Comparison of ENCODE assay signal across 9 cellular contexts in genomic region chr14:55077155-55077554, GRCh38. TPM values are rescaled to one million over a fixed set of nuclear protein-coding genes. Genes with fewer than 3 reads are reported as not detected.
DNase-seq lines count a peak whose midpoint lies in the region; ATAC-seq, FAIRE-seq and TF ChIP-seq lines count a peak whose summit lies in the region.
"Had no signal": no experiment of that assay in that cellular context is flagged by ENCODE, and none has a peak within 500 bp of the region (broad histone marks: within the 10 kb centered on the region; RNA-seq: fewer than 3 reads in every experiment).

No MANE protein-coding gene starts in this region.

- H3K9me3 Mint-ChIP-seq in nephron progenitor cell, result no peaks in the 10 kb centered on the region
- no peaks in the 10 kb centered on the region for H3K9me3 Mint-ChIP-seq in natural killer cell

- WGBS in body of pancreas, 2 donors, result 65 to 74% methylated on average over 5 of the region's 5 CpGs

- FAIRE-seq in GM12891 (lab: Jason Lieb, UNC), result peak; percentile 84

- no peaks in the 10 kb centered on the region for H3K4me1 ChIP-seq in body of pancreas
- H3K4me1 ChIP-seq in A673 (ENCODE audit: insufficient read depth, low read length, poor library complexity, severe bottlenecking), result peaks cover 22% of the 10 kb centered on the region

- H3K27me3 Mint-ChIP-seq in nephron progenitor cell (ENCODE audit: low read depth, poor library complexity), result peaks cover 3% of the 10 kb centered on the region
- H3K27me3 Mint-ChIP-seq in natural killer cell (ENCODE audit: low read depth in 2 of 2), result no peaks in the 10 kb centered on the region

- CTCF ChIA-PET in A673 (lab: Charles Lee), result no interaction called here

- H3K27ac ChIP-seq in body of pancreas, result peak overlapping the region; percentile 47 to 70 (median 59)
- H3K27ac ChIP-seq in A673 (ENCODE audit: low read depth, low read length, poor library complexity, severe bottlenecking), result no peak overlapping the region

- intact Hi-C loops in body of pancreas (cut with DNase I), result no loop called here
- intact Hi-C loops in natural killer cell (cut with micrococcal nuclease), result no loop called here
- intact Hi-C loops in A673 (cut with micrococcal nuclease; ENCODE audit: unreplicated experiment), result no loop called here

- H3K4me3 ChIP-seq in body of pancreas (no peak overlapping the region), A673 (ENCODE audit: low read depth, low read length, poor library complexity, severe bottlenecking) (no peak overlapping the region)

- TF ChIP-seq CTCF in body of pancreas (IDR thresholded peaks at IDR 0.05) (no peak), nephron progenitor cell (IDR thresholded peaks at IDR 0.05) (no peak), natural killer cell (IDR thresholded peaks at IDR 0.05) (no peak), A673 (conservative IDR thresholded peaks at IDR 0.05; ENCODE audit: low read depth, low read length) (no peak)

- ATAC-seq in HG03342 (IDR thresholded peaks at IDR 0.05; ENCODE audit: unreplicated experiment), result peak; percentile 38
- peak; percentile 49 for ATAC-seq in body of pancreas
- ATAC-seq in natural killer cell, result no peak

- H3K36me3 ChIP-seq in body of pancreas (replicated peaks in 1 of 2; ENCODE audit: insufficient read depth in 1 of 2, low read depth in 2 of 2) (no peaks in the 10 kb centered on the region), A673 (ENCODE audit: insufficient read depth, low read length, poor library complexity, severe bottlenecking) (no peaks in the 10 kb centered on the region)

- peak overlapping the region; percentile 29 for H3K27ac Mint-ChIP-seq in nephron progenitor cell
- H3K27ac Mint-ChIP-seq in natural killer cell, result no peak overlapping the region

- no peaks in the 10 kb centered on the region for H3K9me3 ChIP-seq in body of pancreas
- H3K9me3 ChIP-seq in A673 (ENCODE audit: low read depth, low read length, poor library complexity, severe bottlenecking), result no peaks in the 10 kb centered on the region

- POLR2A ChIA-PET in A673 (lab: Charles Lee; ENCODE audit: low non-redundant PET), result interaction anchor here (0.6 kb wide), 1 partner anchor 30 kb away, joined by 9 read pairs; no protein-coding TSS in a partner anchor

- H3K36me3 Mint-ChIP-seq in nephron progenitor cell (ENCODE audit: low read depth) (no peaks in the 10 kb centered on the region), natural killer cell (no peaks in the 10 kb centered on the region)

- DNase-seq in GM12891 (ENCODE audit: insufficient read length, low spot score), result no peak
- peak in 3 of 4 donors; percentile 19 to 20 (median 20) for DNase-seq in body of pancreas
- DNase-seq in nephron progenitor cell, result no peak
- DNase-seq in natural killer cell, result no peak
- DNase-seq in NCI-H2029 (lab: John Stamatoyannopoulos, UW), result no peak
- no peak for DNase-seq in NOMO-1 (lab: John Stamatoyannopoulos, UW; ENCODE audit: unreplicated experiment in 2 of 2)
- no peak for DNase-seq in A673 (ENCODE audit: low spot score)
- DNase-seq: NCI-H2227 treated with DMSO at 0.1 percent for 48 hours had no signal

- BruUV-seq in A673 (replicated peaks; lab: Mats Ljungman, UMichigan), result no TSS peak

- H3K4me1 Mint-ChIP-seq in nephron progenitor cell (peaks cover 29% of the 10 kb centered on the region), natural killer cell (peaks cover 12% of the 10 kb centered on the region in 2 donors)

- TF ChIP-seq POLR2A in GM12891 (IDR thresholded peaks at IDR 0.05; ENCODE audit: low read depth, low read length) (no peak), body of pancreas (IDR thresholded peaks at IDR 0.05) (no peak)

- H3K27me3 ChIP-seq in body of pancreas (no peaks in the 10 kb centered on the region), A673 (replicated peaks; ENCODE audit: insufficient read depth, low read depth, low read length, poor library complexity) (no peaks in the 10 kb centered on the region)

- no peak overlapping the region for H3K4me3 Mint-ChIP-seq in nephron progenitor cell
- no peak overlapping the region for H3K4me3 Mint-ChIP-seq in natural killer cell

TF ChIP-seq in GM12891, 5 proteins besides CTCF, POLR2A, EP300 and RAD21:
- TF ChIP-seq POU2F2 (IDR thresholded peaks at IDR 0.05; ENCODE audit: low read depth, low read length), result no peak
- no peak for TF ChIP-seq PAX5 (IDR thresholded peaks at IDR 0.05; ENCODE audit: insufficient read depth, low read length, severe bottlenecking)
- TF ChIP-seq POLR2AphosphoS5 (IDR thresholded peaks at IDR 0.05; ENCODE audit: low read depth, low read length), result no peak
- TF ChIP-seq TAF1 (IDR thresholded peaks at IDR 0.05; ENCODE audit: low read depth, low read length), result no peak
- no peak for TF ChIP-seq SPI1 (IDR thresholded peaks at IDR 0.05; ENCODE audit: low read depth, low read length)

RNA-seq across cellular contexts. Expression of gene MAPK1IP1L, which starts 25.7 kb away (rescaled TPM):
- polyA plus RNA-seq in GM12891 (2012; ENCODE audit: low read depth, missing spikeins), result 59.6 TPM
- total RNA-seq in body of pancreas (10 to 100 TPM in 1 of 2 donors, 1 to 10 TPM in 1; 7.9 to 13.2 TPM), natural killer cell (100 to 1,000 TPM; 119 to 140 (median 127) TPM), A673 (2021) (150 and 164 TPM in 2 replicates)

RNA-seq across cellular contexts. Expression of gene SOCS4, which starts 50.1 kb away (rescaled TPM):
- polyA plus RNA-seq in GM12891 (2012; ENCODE audit: low read depth, missing spikeins), result 7.3 TPM
- total RNA-seq in body of pancreas, result 1 to 10 TPM; 6.6 to 9.9 TPM
- 10 to 100 TPM; 17.6 to 21.9 (median 21.9) TPM for total RNA-seq in natural killer cell
- total RNA-seq in A673 (2021), result 32.1 and 35.5 TPM in 2 replicates

RNA-seq across cellular contexts. Expression of gene WDHD1, which starts 50.3 kb away (rescaled TPM):
- 13.6 TPM for polyA plus RNA-seq in GM12891 (2012; ENCODE audit: low read depth, missing spikeins)
- 1 to 10 TPM in 1 of 2 donors, under 1 TPM in 1; 0.66 to 1.0 TPM for total RNA-seq in body of pancreas
- 1 to 10 TPM; 4.5 to 5.4 (median 5.3) TPM for total RNA-seq in natural killer cell
- 47.7 and 52.7 TPM in 2 replicates for total RNA-seq in A673 (2021)

RNA-seq across cellular contexts. Expression of gene LGALS3, which starts 51.9 kb away (rescaled TPM):
- polyA plus RNA-seq in GM12891 (2012; ENCODE audit: low read depth, missing spikeins), result 20.1 TPM
- total RNA-seq in body of pancreas, result 100 to 1,000 TPM in 1 of 2 donors, 10 to 100 TPM in 1; 53.4 to 145 TPM
- total RNA-seq in natural killer cell, result 10 to 100 TPM; 10.8 to 35.7 (median 17.1) TPM
- total RNA-seq in A673 (2021), result 11.0 and 13.3 TPM in 2 replicates

Comparison
In these comparisons a context has a peak if more than half of its experiments do, and no peak if none do; other contexts are left out.
1. DNase-seq: peak in body of pancreas (3 of 4); none in GM12891 (single experiment), nephron progenitor cell (single experiment), natural killer cell (single experiment), NCI-H2029 (single experiment), NOMO-1 (0 of 2) and A673 (single experiment).
2. ATAC-seq: peak in HG03342 (single experiment) and body of pancreas (single experiment); none in natural killer cell (0 of 3).
3. RNA of gene MAPK1IP1L, which starts 25.7 kb away (total RNA-seq): 150 to 164 TPM in A673 and 119 to 140 TPM in natural killer cell; 7.9 to 13.2 TPM in body of pancreas; every median in the first group is over 4 times any median in the second.